In the genomic region with DNA sequence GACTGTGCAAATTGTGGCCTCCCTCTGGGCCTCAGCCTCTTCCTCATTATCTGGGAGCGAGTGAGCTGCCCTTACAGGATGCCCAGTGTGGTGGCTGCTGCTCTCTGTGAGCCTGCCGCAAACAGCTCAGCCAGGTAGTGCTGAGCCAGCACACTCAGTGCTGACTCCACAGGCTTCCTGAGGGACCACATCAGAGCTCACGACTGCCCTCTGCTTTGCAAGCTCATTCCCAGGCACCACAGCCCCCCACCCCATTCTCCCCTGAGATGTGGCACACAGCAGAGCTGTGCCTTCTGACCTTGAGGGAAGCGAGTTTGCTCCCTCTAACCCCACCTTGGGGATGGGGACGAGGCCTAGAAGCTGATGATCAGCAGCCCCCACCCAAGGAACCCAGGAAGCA, we compare ENCODE assay signal across 15 cellular contexts.
DNase-seq lines count a peak whose midpoint lies in the region; ATAC-seq and TF ChIP-seq lines count a peak whose summit lies in the region.
"Had no signal": no experiment of that assay in that cellular context is flagged by ENCODE, and none has a peak within 500 bp of the region (broad histone marks: within the 10 kb centered on the region; RNA-seq: fewer than 3 reads in every experiment).

No MANE protein-coding gene starts in this region.

- H4K91ac ChIP-seq in neuronal stem cell (ENCODE audit: low read depth, low read length, poor library complexity), result no peak overlapping the region

- H2BK5ac ChIP-seq in neuronal stem cell (ENCODE audit: low read length), result no peak overlapping the region

- no peak overlapping the region for H3K18ac ChIP-seq in neuronal stem cell (ENCODE audit: low read length)

- H3K27me3 Mint-ChIP-seq in endodermal cell (ENCODE audit: insufficient read depth), result no peaks in the 10 kb centered on the region
- H3K27me3 Mint-ChIP-seq: CD4-positive, alpha-beta memory T cell had no signal

- 79 to 83% methylated on average over 3 to 5 of the region's 5 CpGs for WGBS in endodermal cell (ENCODE audit: insufficient coverage in 1 of 2, insufficient read length in 1 of 2), 2 experiments
- WGBS in neuronal stem cell (ENCODE audit: extremely low coverage in 2 of 2, insufficient read length in 2 of 2, insufficient replicate concordance in 1 of 2), 2 donors, result no CpG with 5 or more reads among the region's 5 CpGs

- H3K14ac ChIP-seq in neuronal stem cell (ENCODE audit: low read length), result no peak overlapping the region

- H3K4ac ChIP-seq in neuronal stem cell (ENCODE audit: low read length), result no peak overlapping the region

- H3K27ac Mint-ChIP-seq in endodermal cell, result no peak overlapping the region
- H3K27ac Mint-ChIP-seq: CD4-positive, alpha-beta memory T cell had no signal

- no peak overlapping the region for H3K23ac ChIP-seq in neuronal stem cell (ENCODE audit: low read depth, low read length, poor library complexity)

- no peak for ATAC-seq in RWPE2 (ENCODE audit: low read depth)
- no peak for ATAC-seq in HG03439 (IDR thresholded peaks at IDR 0.05; ENCODE audit: unreplicated experiment)
- ATAC-seq: A549 had no signal

- H3K4me1 Mint-ChIP-seq in endodermal cell, result no peaks in the 10 kb centered on the region
- H3K4me1 Mint-ChIP-seq: CD4-positive, alpha-beta memory T cell had no signal

- H3K4me1 ChIP-seq in RWPE2 (ENCODE audit: insufficient read depth, poor library complexity, severe bottlenecking) (no peaks in the 10 kb centered on the region), endodermal cell (ENCODE audit: control insufficient read depth, insufficient read depth, low read length) (no peaks in the 10 kb centered on the region), neuronal stem cell (ENCODE audit: control insufficient read depth in 2 of 2, insufficient read depth in 1 of 2, low read depth in 1 of 2, low read length in 2 of 2) (no peaks in the 10 kb centered on the region)
- H3K4me1 ChIP-seq: A549, BE2C had no signal

- no peak overlapping the region for H2AFZ ChIP-seq in neuronal stem cell (ENCODE audit: low read length)

- no peak overlapping the region for H3K4me2 ChIP-seq in neuronal stem cell (ENCODE audit: insufficient read depth, low read length, poor library complexity, severe bottlenecking)
- H3K4me2 ChIP-seq: A549 had no signal

- no peaks in the 10 kb centered on the region for H3K27me3 ChIP-seq in RWPE2 (ENCODE audit: insufficient read depth, poor library complexity, severe bottlenecking)
- no peaks in the 10 kb centered on the region for H3K27me3 ChIP-seq in endodermal cell (ENCODE audit: control insufficient read depth, insufficient read depth, low read length, poor library complexity, severe bottlenecking)
- H3K27me3 ChIP-seq in neuronal stem cell (ENCODE audit: control insufficient read depth in 3 of 3, insufficient read depth in 3 of 3, low read depth in 1 of 3, low read length in 3 of 3), result no peaks in the 10 kb centered on the region
- H3K27me3 ChIP-seq: BE2C had no signal

- no peak overlapping the region for H4K8ac ChIP-seq in neuronal stem cell (ENCODE audit: low read depth, low read length)

- H3K9me3 ChIP-seq in RWPE2 (ENCODE audit: severe bottlenecking) (peaks cover 4% of the 10 kb centered on the region), endodermal cell (ENCODE audit: control insufficient read depth, low read length) (no peaks in the 10 kb centered on the region), neuronal stem cell (replicated peaks in 1 of 2; ENCODE audit: control insufficient read depth in 2 of 2, insufficient read depth in 1 of 2, low read depth in 1 of 2, low read length in 2 of 2) (peaks cover 2 to 8% of the 10 kb centered on the region in 2 donors)
- H3K9me3 ChIP-seq: BE2C had no signal

- H2BK12ac ChIP-seq in neuronal stem cell (ENCODE audit: low read length), result no peak overlapping the region

- no peak overlapping the region for H3K4me3 Mint-ChIP-seq in endodermal cell
- H3K4me3 Mint-ChIP-seq: CD4-positive, alpha-beta memory T cell had no signal

- peaks cover 18% of the 10 kb centered on the region for H3K9me3 Mint-ChIP-seq in endodermal cell

- H3K36me3 ChIP-seq in RWPE2 (ENCODE audit: low read depth), result no peaks in the 10 kb centered on the region
- H3K36me3 ChIP-seq in endodermal cell (ENCODE audit: control insufficient read depth, insufficient read depth, low read length), result no peaks in the 10 kb centered on the region
- no peaks in the 10 kb centered on the region for H3K36me3 ChIP-seq in neuronal stem cell (replicated peaks in 1 of 2; ENCODE audit: control insufficient read depth in 2 of 2, insufficient read depth in 2 of 2, low read length in 2 of 2)
- H3K36me3 ChIP-seq: BE2C had no signal

- peak; percentile 41 for DNase-seq in RWPE2 (ENCODE audit: low spot score)
- peak; percentile 69 for DNase-seq in endodermal cell
- DNase-seq in neuronal stem cell (ENCODE audit: low spot score), result no peak
- no peak for DNase-seq in GM10266 (ENCODE audit: extremely low spot score)
- no peak for DNase-seq in pons (ENCODE audit: low spot score)
- DNase-seq in NCI-H2171 (lab: John Stamatoyannopoulos, UW), result no peak
- DNase-seq: BE2C; CD4-positive, alpha-beta memory T cell; DMS153; DMS79 treated with DMSO at 0.1 percent for 48 hours; EL; IMR-90 had no signal

- H2AK5ac ChIP-seq in neuronal stem cell (ENCODE audit: low read depth, low read length), result no peak overlapping the region

- no peaks in the 10 kb centered on the region for H3K36me3 Mint-ChIP-seq in endodermal cell (ENCODE audit: low read depth)
- H3K36me3 Mint-ChIP-seq: CD4-positive, alpha-beta memory T cell had no signal

- no peak for TF ChIP-seq CTCF in RWPE2 (IDR thresholded peaks at IDR 0.05; ENCODE audit: poor library complexity, severe bottlenecking)
- TF ChIP-seq CTCF in endodermal cell (conservative IDR thresholded peaks at IDR 0.05), result peak; percentile 51
- no peak for TF ChIP-seq CTCF in GM10266 (IDR thresholded peaks at IDR 0.05; ENCODE audit: control insufficient read depth, insufficient read depth, low read depth, missing control alignments)

- no peaks in the 10 kb centered on the region for H3K79me1 ChIP-seq in neuronal stem cell (ENCODE audit: low read depth, low read length)

- H3K4me3 ChIP-seq in RWPE2 (ENCODE audit: severe bottlenecking) (no peak overlapping the region), endodermal cell (ENCODE audit: low read length) (no peak overlapping the region), neuronal stem cell (ENCODE audit: low read length in 2 of 2) (no peak overlapping the region)
- H3K4me3 ChIP-seq: A549 had no signal

- H3K9ac ChIP-seq in endodermal cell (ENCODE audit: extremely low read depth, low read length, poor library complexity, severe bottlenecking) (no peak overlapping the region), neuronal stem cell (ENCODE audit: low read depth, low read length, poor library complexity) (no peak overlapping the region)

- peak overlapping the region; percentile 66 for H2BK15ac ChIP-seq in neuronal stem cell (ENCODE audit: low read length)

- H3K27ac ChIP-seq in RWPE2 (ENCODE audit: poor library complexity, severe bottlenecking) (no peak overlapping the region), endodermal cell (ENCODE audit: low read depth, low read length) (no peak overlapping the region), neuronal stem cell (replicated peaks; ENCODE audit: low read length) (no peak overlapping the region)
- H3K27ac ChIP-seq: A549, C4-2B had no signal

- no peak overlapping the region for H2BK120ac ChIP-seq in neuronal stem cell (ENCODE audit: low read depth, low read length)

Comparison
In these comparisons a context has a peak if more than half of its experiments do, and no peak if none do; other contexts are left out.
1. DNase-seq: peak in RWPE2 (single experiment) and endodermal cell (single experiment); none in neuronal stem cell (single experiment), GM10266 (single experiment), pons (single experiment) and NCI-H2171 (single experiment).